Comparison of ENCODE assay signal across 1 cellular context in genomic region chr10:24597961-24598360, GRCh38.
TF ChIP-seq lines count a peak whose summit lies in the region.

No MANE protein-coding gene starts in this region.

TF ChIP-seq in GM23338, 12 proteins besides CTCF, POLR2A, EP300 and RAD21 (continued from another document):
- TF ChIP-seq ZNF462 (CRISPR knock-in tag; IDR thresholded peaks at IDR 0.05): no peak
- TF ChIP-seq EZH2phosphoT487 (IDR thresholded peaks at IDR 0.05; ENCODE audit: unreplicated experiment): no peak
